9 cellular contexts compared by ENCODE assay signal in genomic region chr17:78316115-78316866, GRCh38. TPM values are rescaled to one million over a fixed set of nuclear protein-coding genes. Genes with fewer than 3 reads are reported as not detected.
A peak's percentile ranks its signal among the peaks of the same experiment; 100 is the strongest.
DNase-seq lines count a peak whose midpoint lies in the region; ATAC-seq and TF ChIP-seq lines count a peak whose summit lies in the region.
"Had no signal": no experiment of that assay in that cellular context is flagged by ENCODE, and none has a peak within 500 bp of the region (broad histone marks: within the 10 kb centered on the region; RNA-seq: fewer than 3 reads in every experiment).

No MANE protein-coding gene starts in this region.

- H3K36me3 Mint-ChIP-seq in H9 (ENCODE audit: insufficient read depth in 1 of 3, low read depth in 3 of 3) (no peaks in the 10 kb centered on the region), chondrocyte (ENCODE audit: low read depth) (no peaks in the 10 kb centered on the region)
- H3K36me3 Mint-ChIP-seq in naive thymus-derived CD4-positive, alpha-beta T cell = no peaks in the 10 kb centered on the region

- H3K79me2 ChIP-seq in H9 (ENCODE audit: insufficient read depth, low read length) = no peaks in the 10 kb centered on the region

- POLR2A ChIA-PET in naive thymus-derived CD4-positive, alpha-beta T cell (lab: Charles Lee) = interaction anchor here (0.6 to 3.6 kb wide), 5 partner anchors 27 to 72 kb away, joined by 3 to 15 read pairs (median 5); no protein-coding TSS in a partner anchor

- TF ChIP-seq CTCF in 22Rv1 (IDR thresholded peaks at IDR 0.05) (no peak), H9 (conservative IDR thresholded peaks at IDR 0.05) (no peak), chondrocyte (IDR thresholded peaks at IDR 0.05) (no peak)

- H3K27me3 Mint-ChIP-seq in H9 (ENCODE audit: low read depth) = peaks cover 21% of the 10 kb centered on the region
- no peaks in the 10 kb centered on the region for H3K27me3 Mint-ChIP-seq in chondrocyte (ENCODE audit: low read depth)
- H3K27me3 Mint-ChIP-seq in naive thymus-derived CD4-positive, alpha-beta T cell = peaks cover 0 to 22% (median 0%) of the 10 kb centered on the region in 5 donors

- H4K8ac ChIP-seq in H9 (replicated peaks; ENCODE audit: insufficient read length, low read depth, low read length) = no peak overlapping the region

- H3K23ac ChIP-seq in H9 (ENCODE audit: insufficient read length, low read depth, low read length) = no peak overlapping the region

- H3K36me3 ChIP-seq in naive thymus-derived CD4-positive, alpha-beta T cell (ENCODE audit: control insufficient read depth in 2 of 3, insufficient read depth in 3 of 3, low read length in 3 of 3) = no peaks in the 10 kb centered on the region

- no peak overlapping the region for H3K4ac ChIP-seq in H9 (ENCODE audit: low read depth, low read length)

- no peak overlapping the region for H2BK15ac ChIP-seq in H9 (ENCODE audit: low read depth, low read length)

- intact Hi-C loops in naive thymus-derived CD4-positive, alpha-beta T cell (cut with micrococcal nuclease) = no loop called here

- no peaks in the 10 kb centered on the region for H3K79me1 ChIP-seq in H9 (ENCODE audit: insufficient read depth, low read depth, low read length, poor library complexity, severe bottlenecking)

- CTCF ChIA-PET in naive thymus-derived CD4-positive, alpha-beta T cell (lab: Charles Lee) = interaction anchor here (0.9 to 1.2 kb wide), 4 partner anchors 18 to 103 kb away, joined by 3 to 4 read pairs (median 3); no protein-coding TSS in a partner anchor

- peak overlapping the region; percentile 57 for H3K27ac ChIP-seq in 22Rv1
- H3K27ac ChIP-seq in H9 (ENCODE audit: insufficient read length, low read depth, low read length) = peak overlapping the region; percentile 42
- H3K27ac ChIP-seq in naive thymus-derived CD4-positive, alpha-beta T cell (ENCODE audit: low read depth, low read length) = peak overlapping the region; percentile 59

- no peak overlapping the region for H3K9ac ChIP-seq in H9 (ENCODE audit: extremely low read depth, insufficient read length, low read length)

- H3K27ac Mint-ChIP-seq in H9 = peak overlapping the region; percentile 85 to 92 (median 88); a peak in 6 of 7 replicates
- H3K27ac Mint-ChIP-seq in chondrocyte (ENCODE audit: unreplicated experiment) = peak overlapping the region; percentile 94
- H3K27ac Mint-ChIP-seq in naive thymus-derived CD4-positive, alpha-beta T cell = peak overlapping the region; percentile 63 to 99 (median 88)

- H3K4me2 ChIP-seq in H9 (ENCODE audit: insufficient read depth, insufficient read length, low read length) = no peak overlapping the region

- WGBS in H9 (ENCODE audit: extremely low coverage, insufficient read length, low lambda C conversion rate) = no CpG with 5 or more reads among the region's 22 CpGs

- H3K23me2 ChIP-seq in H9 (ENCODE audit: insufficient read length, low read depth, low read length, poor library complexity, severe bottlenecking) = peaks cover 3% of the 10 kb centered on the region

- H4K20me1 ChIP-seq in H9 (ENCODE audit: control insufficient read depth, insufficient read depth, insufficient read length) = no peaks in the 10 kb centered on the region

- peaks cover 39 to 47% of the 10 kb centered on the region in 2 experiments for H3K4me1 Mint-ChIP-seq in H9
- peaks cover 40% of the 10 kb centered on the region for H3K4me1 Mint-ChIP-seq in chondrocyte (ENCODE audit: low read depth)
- peaks cover 44 to 61% (median 54%) of the 10 kb centered on the region in 7 donors for H3K4me1 Mint-ChIP-seq in naive thymus-derived CD4-positive, alpha-beta T cell

- DNase-seq in H9 (peak; percentile 65), chondrocyte (ENCODE audit: low spot score) (no peak), kidney tubule cell (ENCODE audit: low spot score) (no peak), foreskin melanocyte (no peak)
- no peak for DNase-seq in naive thymus-derived CD4-positive, alpha-beta T cell
- DNase-seq: NCI-H748 treated with DMSO at 0.1 percent for 48 hours had no signal

- H2BK120ac ChIP-seq in H9 (ENCODE audit: low read depth, low read length, poor library complexity, severe bottlenecking) = no peak overlapping the region

- H2BK12ac ChIP-seq in H9 (ENCODE audit: insufficient read length, low read depth, low read length) = no peak overlapping the region

- peaks cover 3% of the 10 kb centered on the region; the same call in 1 of the 2 replicates for H3K4me1 ChIP-seq in H9 (ENCODE audit: insufficient read depth, low read length)
- peaks cover 22 to 36% of the 10 kb centered on the region in 2 donors for H3K4me1 ChIP-seq in naive thymus-derived CD4-positive, alpha-beta T cell (ENCODE audit: control insufficient read depth in 2 of 2, insufficient read depth in 2 of 2, low read length in 2 of 2)

- no peak for ATAC-seq in naive thymus-derived CD4-positive, alpha-beta T cell
- ATAC-seq in GM18498 (IDR thresholded peaks at IDR 0.05; ENCODE audit: unreplicated experiment) (no peak), GM18907 (IDR thresholded peaks at IDR 0.05; ENCODE audit: unreplicated experiment) (no peak)

- H4K91ac ChIP-seq in H9 (ENCODE audit: insufficient read length, low read depth, low read length) = no peak overlapping the region

- no peak overlapping the region for H2AK5ac ChIP-seq in H9 (ENCODE audit: insufficient read length, low read length)

- no peak overlapping the region for H2BK5ac ChIP-seq in H9 (ENCODE audit: insufficient read length, low read length)

- peak overlapping the region; percentile 10 to 35; a peak in 2 of 5 replicates for H3K4me3 Mint-ChIP-seq in H9
- H3K4me3 Mint-ChIP-seq in chondrocyte (ENCODE audit: unreplicated experiment) = peak overlapping the region; percentile 61
- peak overlapping the region in 9 of 10 donors; percentile 12 to 89 (median 65) for H3K4me3 Mint-ChIP-seq in naive thymus-derived CD4-positive, alpha-beta T cell

- peak overlapping the region; percentile 78 for H2BK20ac ChIP-seq in H9 (ENCODE audit: low read depth, low read length, poor library complexity, severe bottlenecking)

- H2AFZ ChIP-seq in H9 (ENCODE audit: low read length) = no peak overlapping the region

- H3K56ac ChIP-seq in H9 (ENCODE audit: insufficient read length, low read depth, low read length) = no peak overlapping the region

- no peaks in the 10 kb centered on the region for H3K27me3 ChIP-seq in H9 (ENCODE audit: insufficient read depth, low read length)
- no peaks in the 10 kb centered on the region for H3K27me3 ChIP-seq in naive thymus-derived CD4-positive, alpha-beta T cell (ENCODE audit: control insufficient read depth in 2 of 2, insufficient read depth in 2 of 2, low read length in 2 of 2)

- H3K14ac ChIP-seq in H9 (ENCODE audit: insufficient read depth, low read length) = peak overlapping the region; percentile 83; the same call in 1 of the 2 replicates

- no peaks in the 10 kb centered on the region; a peak in 2 of 5 replicates for H3K9me3 Mint-ChIP-seq in H9
- H3K9me3 Mint-ChIP-seq in chondrocyte (ENCODE audit: low read depth) = no peaks in the 10 kb centered on the region
- no peaks in the 10 kb centered on the region for H3K9me3 Mint-ChIP-seq in naive thymus-derived CD4-positive, alpha-beta T cell

- H3K18ac ChIP-seq in H9 (ENCODE audit: insufficient read length, low read depth, low read length) = peak overlapping the region; percentile 95

- no peak overlapping the region for H3K4me3 ChIP-seq in naive thymus-derived CD4-positive, alpha-beta T cell (ENCODE audit: low read length)

- no peak overlapping the region for H3T11ph ChIP-seq in H9 (ENCODE audit: low read length)

- H4K5ac ChIP-seq in H9 (ENCODE audit: insufficient read length, low read depth, low read length) = no peak overlapping the region

- H3K9me3 ChIP-seq in H9 (ENCODE audit: control insufficient read depth, low read depth, low read length) = no peaks in the 10 kb centered on the region
- no peaks in the 10 kb centered on the region for H3K9me3 ChIP-seq in naive thymus-derived CD4-positive, alpha-beta T cell (ENCODE audit: control insufficient read depth in 2 of 3, low read length in 3 of 3)

RNA-seq across cellular contexts. Expression of gene SOCS3, which starts 43.6 kb away (rescaled TPM):
- total RNA-seq in H9 (2021) (9.5 and 9.6 TPM in 2 replicates), chondrocyte (13.6 to 26.2 TPM (median 14.4 TPM) in 3 replicates)
- total RNA-seq in naive thymus-derived CD4-positive, alpha-beta T cell = 100 to 1,000 TPM in 3 of 5 experiments, 1 to 10 TPM in 2; 8.1 to 281 (median 110) TPM
- 100 to 1,000 TPM in 1 of 2 donors, 10 to 100 TPM in 1; 58.4 to 206 TPM for polyA plus RNA-seq in naive thymus-derived CD4-positive, alpha-beta T cell
